Comparison of ENCODE assay signal across 7 cellular contexts in the genomic region with DNA sequence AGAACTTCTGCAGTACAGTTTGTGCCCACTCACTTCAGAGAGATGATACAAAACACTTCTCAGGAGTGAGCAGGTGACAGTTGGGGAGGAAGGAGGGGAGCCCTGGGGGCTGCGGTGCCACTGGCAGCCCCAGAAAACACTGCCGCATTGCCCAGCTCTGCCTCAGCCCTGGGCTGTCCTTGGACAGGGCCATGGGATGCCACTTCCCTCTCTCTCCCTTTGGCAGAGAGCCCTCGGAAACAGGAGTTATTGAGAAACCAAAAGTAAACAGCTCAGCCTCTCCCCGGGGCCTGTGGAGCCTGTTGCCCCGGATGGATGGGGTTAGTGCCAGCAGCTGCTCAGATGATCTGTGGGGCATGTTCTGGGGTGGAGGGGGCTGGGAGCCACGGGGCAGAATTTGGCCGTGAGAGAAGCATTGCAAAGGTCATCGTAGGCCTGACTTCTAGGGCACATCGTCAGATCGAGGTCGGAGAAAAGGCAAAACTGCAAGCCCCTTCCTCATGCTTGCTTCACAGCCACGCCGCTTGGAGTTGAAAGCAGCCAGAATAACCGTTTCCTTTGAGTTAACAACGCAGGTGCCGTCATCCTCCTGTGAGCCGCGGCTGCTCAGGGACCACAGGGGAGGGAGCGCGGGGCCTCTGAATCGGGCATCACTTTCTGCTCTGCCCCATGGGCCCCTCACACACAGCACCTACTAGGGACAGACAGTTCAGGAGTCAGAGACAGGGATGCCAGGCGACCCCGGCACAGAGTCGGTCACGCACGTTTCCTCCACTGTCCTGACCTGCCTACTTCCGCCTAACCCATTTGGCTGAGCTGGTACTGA.
DNase-seq lines count a peak whose midpoint lies in the region; ATAC-seq lines count a peak whose summit lies in the region.

No MANE protein-coding gene starts in this region.

- ATAC-seq in GM18858 (IDR thresholded peaks at IDR 0.05; ENCODE audit: unreplicated experiment) (peak; percentile 50), HG02938 (IDR thresholded peaks at IDR 0.05; ENCODE audit: unreplicated experiment) (peak; percentile 70)

- intact Hi-C loops in posterior cingulate gyrus (cut with DNase I), result loop anchor here (10.0 kb wide), 1 partner anchor 261 kb away; the partner anchor contains the start of gene CAMK1D

- DNase-seq in NCI-H446 (lab: John Stamatoyannopoulos, UW), result peak; percentile 32 to 84
- peak; percentile 62 for DNase-seq in activated T-cell treated with anti-CD3 and anti-CD28 coated beads, Interleukin-2, amount 50 U/mL, for 1 hour
- DNase-seq in fibroblast of peridontal ligament (ENCODE audit: extremely low read depth), result peak; percentile 60
- peak in 9 of 10 donors; percentile 32 to 86 (median 45) for DNase-seq in posterior cingulate gyrus
- DNase-seq in NCI-H1048 (lab: John Stamatoyannopoulos, UW), result no peak
